27 cellular contexts compared by ENCODE assay signal in genomic region chr20:14245368-14245970, GRCh38.
DNase-seq lines count a peak whose midpoint lies in the region; ATAC-seq, FAIRE-seq and TF ChIP-seq lines count a peak whose summit lies in the region.
"Had no signal": no experiment of that assay in that cellular context is flagged by ENCODE, and none has a peak within 500 bp of the region (broad histone marks: within the 10 kb centered on the region; RNA-seq: fewer than 3 reads in every experiment).

No MANE protein-coding gene starts in this region.

- H3K4me1 ChIP-seq in mesodermal cell (ENCODE audit: control insufficient read depth, insufficient read depth, low read length, poor library complexity, severe bottlenecking), result no peaks in the 10 kb centered on the region
- no peaks in the 10 kb centered on the region for H3K4me1 ChIP-seq in small intestine (ENCODE audit: control insufficient read depth in 2 of 2, insufficient read depth in 1 of 2, low read depth in 1 of 2, low read length in 1 of 2)
- no peaks in the 10 kb centered on the region for H3K4me1 ChIP-seq in CD4-positive, alpha-beta memory T cell (ENCODE audit: insufficient read depth, low read length)
- H3K4me1 ChIP-seq: tibial nerve had no signal

- DNase-seq in EH (ENCODE audit: low read depth) (peak; percentile 53), amniotic epithelial cell (ENCODE audit: low read depth) (peak; percentile 96), fibroblast of the aortic adventitia (ENCODE audit: low read depth) (peak; percentile 86), small intestine (no peak), retina (no peak)
- DNase-seq in CD4-positive, alpha-beta memory T cell, result no peak
- DNase-seq: activated CD4-positive, alpha-beta T cell treated with anti-CD3 and anti-CD28 coated beads, Interleukin-2, amount 10 ng/mL, durations not matched to agents 7 days and 5 days; activated naive CD8-positive, alpha-beta T cell treated with anti-CD3 and anti-CD28 coated beads for 36 hours; brain microvascular endothelial cell; CD8-positive, alpha-beta memory T cell; glutamatergic neuron; KG1; naive thymus-derived CD4-positive, alpha-beta T cell; NCI-H1048; NCI-H2029 treated with DMSO at 0.1 percent for 48 hours; stimulated activated CD4-positive, alpha-beta T cell treated with anti-CD3 and anti-CD28 coated beads, Interleukin-2, amount 100 ng/mL, for 48 hours; stimulated activated naive CD8-positive, alpha-beta T cell treated with anti-CD3 and anti-CD28 coated beads, Interleukin-15, Interleukin-2, amounts not matched to agents 100 U/mL and 50 U/mL, for 24 hours had no signal

- peaks cover 3 to 21% (median 12%) of the 10 kb centered on the region in 8 donors for H3K9me3 Mint-ChIP-seq in CD4-positive, alpha-beta memory T cell
- H3K9me3 Mint-ChIP-seq: activated naive CD8-positive, alpha-beta T cell treated with anti-CD3 and anti-CD28 coated beads for 36 hours; GM23338 had no signal

- POLR2A ChIA-PET in CD4-positive, alpha-beta memory T cell (lab: Charles Lee; ENCODE audit: partially characterized antibody), result no interaction called here

- H3K27me3 Mint-ChIP-seq in CD4-positive, alpha-beta memory T cell, result no peaks in the 10 kb centered on the region
- H3K27me3 Mint-ChIP-seq: activated CD4-positive, alpha-beta T cell treated with anti-CD3 and anti-CD28 coated beads, Interleukin-2, amount 10 ng/mL, durations not matched to agents 7 days and 5 days; activated naive CD8-positive, alpha-beta T cell treated with anti-CD3 and anti-CD28 coated beads for 36 hours; CD8-positive, alpha-beta memory T cell; naive thymus-derived CD4-positive, alpha-beta T cell had no signal

- H3K27ac Mint-ChIP-seq in CD4-positive, alpha-beta memory T cell, result no peak overlapping the region
- H3K27ac Mint-ChIP-seq: activated CD4-positive, alpha-beta T cell treated with anti-CD3 and anti-CD28 coated beads, Interleukin-2, amount 10 ng/mL, durations not matched to agents 7 days and 5 days; activated naive CD8-positive, alpha-beta T cell treated with anti-CD3 and anti-CD28 coated beads for 36 hours; activated T-helper 2 cell treated with anti-CD3 and anti-CD28 coated beads, Interferon-gamma antibody, Interleukin-2, Interleukin-4, amounts not matched to agents 10 μg/mL and 5 μg/mL and 100 μg/mL, durations not matched to agents 14 hours and 24 hours and 36 hours; CD8-positive, alpha-beta memory T cell; GM23338; naive thymus-derived CD4-positive, alpha-beta T cell had no signal

- no peak overlapping the region for H3K4me3 ChIP-seq in fibroblast of the aortic adventitia (ENCODE audit: low read depth, low read length)
- no peak overlapping the region for H3K4me3 ChIP-seq in mesodermal cell (ENCODE audit: extremely low read depth, insufficient read depth, low read length, poor library complexity, severe bottlenecking)
- H3K4me3 ChIP-seq in small intestine (ENCODE audit: low read depth in 1 of 2, low read length in 2 of 2), result no peak overlapping the region
- no peak overlapping the region for H3K4me3 ChIP-seq in CD4-positive, alpha-beta memory T cell (ENCODE audit: low read length in 2 of 2)
- H3K4me3 ChIP-seq: coronary artery, GM12878, GM23338, lung, tibial nerve had no signal

- FAIRE-seq in small intestine (lab: Jason Lieb, UNC), result no peak
- FAIRE-seq: GM12878 had no signal

- ATAC-seq in GM21825 (IDR thresholded peaks at IDR 0.05; ENCODE audit: unreplicated experiment), result no peak
- ATAC-seq: GM12878; GM23338; naive thymus-derived CD4-positive, alpha-beta T cell; Panc1; stimulated activated naive CD8-positive, alpha-beta T cell treated with anti-CD3 and anti-CD28 coated beads, Interleukin-15, Interleukin-2, amounts not matched to agents 100 U/mL and 50 U/mL, for 24 hours had no signal

- intact Hi-C loops in CD4-positive, alpha-beta memory T cell (cut with micrococcal nuclease), result no loop called here

- no peak for TF ChIP-seq CTCF in fibroblast of the aortic adventitia (IDR thresholded peaks at IDR 0.05; ENCODE audit: insufficient read depth, low read length)

- H3K27me3 ChIP-seq in small intestine (ENCODE audit: control insufficient read depth in 2 of 2, insufficient read depth in 2 of 2, low read length in 2 of 2), result no peaks in the 10 kb centered on the region
- no peaks in the 10 kb centered on the region for H3K27me3 ChIP-seq in CD4-positive, alpha-beta memory T cell (ENCODE audit: insufficient read depth, low read length)
- H3K27me3 ChIP-seq: brain microvascular endothelial cell, tibial nerve had no signal

- no CpG with 5 or more reads among the region's 1 CpG for WGBS in mesodermal cell (ENCODE audit: insufficient coverage in 2 of 2), 2 experiments
- WGBS in small intestine, 3 donors, result 44 to 56% (median 52%) methylated on average over 1 of the region's 1 CpG

- H3K36me3 ChIP-seq in mesodermal cell (ENCODE audit: control insufficient read depth, insufficient read depth, low read length), result no peaks in the 10 kb centered on the region
- H3K36me3 ChIP-seq in small intestine (ENCODE audit: control insufficient read depth in 2 of 2, insufficient read depth in 2 of 2, low read length in 2 of 2), result no peaks in the 10 kb centered on the region
- no peaks in the 10 kb centered on the region for H3K36me3 ChIP-seq in CD4-positive, alpha-beta memory T cell (ENCODE audit: insufficient read depth, low read length)
- H3K36me3 ChIP-seq: brain microvascular endothelial cell, tibial nerve had no signal

- CTCF ChIA-PET in CD4-positive, alpha-beta memory T cell (lab: Charles Lee; ENCODE audit: partially characterized antibody), result no interaction called here

- peak overlapping the region; percentile 30 for H3K27ac ChIP-seq in mesodermal cell (ENCODE audit: low read depth, low read length, severe bottlenecking)
- H3K27ac ChIP-seq in small intestine (ENCODE audit: low read depth in 1 of 2, low read length in 1 of 2), result no peak overlapping the region
- H3K27ac ChIP-seq in CD4-positive, alpha-beta memory T cell (ENCODE audit: low read depth, low read length), result no peak overlapping the region
- H3K27ac ChIP-seq: brain microvascular endothelial cell, coronary artery, tibial nerve, VCaP had no signal

- no peaks in the 10 kb centered on the region for H3K9me3 ChIP-seq in mesodermal cell (ENCODE audit: control insufficient read depth, low read length)
- no peaks in the 10 kb centered on the region for H3K9me3 ChIP-seq in small intestine (ENCODE audit: control insufficient read depth, low read depth)
- no peaks in the 10 kb centered on the region for H3K9me3 ChIP-seq in CD4-positive, alpha-beta memory T cell (ENCODE audit: control insufficient read depth in 1 of 2, low read length in 2 of 2)
- H3K9me3 ChIP-seq: tibial nerve had no signal

- H3K4me3 Mint-ChIP-seq in CD4-positive, alpha-beta memory T cell, result no peak overlapping the region
- H3K4me3 Mint-ChIP-seq: activated CD4-positive, alpha-beta T cell treated with anti-CD3 and anti-CD28 coated beads, Interleukin-2, amount 10 ng/mL, durations not matched to agents 7 days and 5 days; activated naive CD8-positive, alpha-beta T cell treated with anti-CD3 and anti-CD28 coated beads for 36 hours; CD8-positive, alpha-beta memory T cell; GM23338; naive thymus-derived CD4-positive, alpha-beta T cell had no signal

- H3K36me3 Mint-ChIP-seq in CD4-positive, alpha-beta memory T cell, result no peaks in the 10 kb centered on the region
- H3K36me3 Mint-ChIP-seq: activated naive CD8-positive, alpha-beta T cell treated with anti-CD3 and anti-CD28 coated beads for 36 hours; CD8-positive, alpha-beta memory T cell had no signal

- no peaks in the 10 kb centered on the region for H3K4me1 Mint-ChIP-seq in CD4-positive, alpha-beta memory T cell
- H3K4me1 Mint-ChIP-seq: activated CD4-positive, alpha-beta T cell treated with anti-CD3 and anti-CD28 coated beads, Interleukin-2, amount 10 ng/mL, durations not matched to agents 7 days and 5 days; activated naive CD8-positive, alpha-beta T cell treated with anti-CD3 and anti-CD28 coated beads for 36 hours; CD8-positive, alpha-beta memory T cell; naive thymus-derived CD4-positive, alpha-beta T cell had no signal

Comparison
In these comparisons a context has a peak if more than half of its experiments do, and no peak if none do; other contexts are left out.
1. DNase-seq: peak in EH (single experiment), amniotic epithelial cell (single experiment) and fibroblast of the aortic adventitia (single experiment); none in small intestine (single experiment), CD4-positive, alpha-beta memory T cell (0 of 5) and retina (single experiment).